In the genomic region with DNA sequence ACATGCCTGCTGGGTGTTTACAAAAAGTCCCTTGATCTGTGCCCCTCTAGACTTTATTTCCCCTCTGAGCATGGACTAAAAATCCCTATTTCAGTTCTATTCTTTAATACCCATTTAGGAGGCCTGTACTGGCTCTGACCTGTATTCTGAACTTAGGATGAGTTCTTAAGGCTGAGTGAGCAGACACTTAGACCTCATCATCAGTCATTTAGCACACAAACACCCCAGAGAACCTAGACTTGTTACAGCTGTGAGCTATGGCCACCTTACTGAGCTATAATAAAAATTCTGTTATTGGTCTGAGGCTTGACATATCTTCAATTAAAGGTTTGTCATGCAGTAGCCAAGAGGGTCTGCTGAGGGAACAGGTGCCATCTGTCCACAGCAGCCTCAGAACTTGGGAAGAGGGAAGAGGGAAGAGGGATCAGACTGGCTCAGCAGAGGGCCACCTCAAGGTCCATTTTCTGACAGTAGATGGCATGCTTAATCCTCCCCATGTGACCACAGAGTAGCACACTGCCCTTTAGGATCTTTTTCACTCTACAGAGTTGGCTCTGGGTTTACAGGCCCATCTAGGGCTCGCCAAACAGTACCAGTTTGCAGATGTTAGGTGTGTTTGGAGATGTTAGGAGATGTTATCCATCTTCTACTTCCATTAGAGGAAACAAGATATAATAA, we compare ENCODE assay signal across 16 cellular contexts. TPM values are rescaled to one million over a fixed set of nuclear protein-coding genes. Genes with fewer than 3 reads are reported as not detected.
DNase-seq lines count a peak whose midpoint lies in the region; ATAC-seq, FAIRE-seq and TF ChIP-seq lines count a peak whose summit lies in the region.
"Had no signal": no experiment of that assay in that cellular context is flagged by ENCODE, and none has a peak within 500 bp of the region (broad histone marks: within the 10 kb centered on the region; RNA-seq: fewer than 3 reads in every experiment).

No MANE protein-coding gene starts in this region.

- no peak for TF ChIP-seq EP300 in K562 (IDR thresholded peaks at IDR 0.05; ENCODE audit: low read length)

- no peak overlapping the region for H3K4me3 ChIP-seq in K562
- H3K4me3 ChIP-seq: lower lobe of right lung, vagina had no signal

- H3K9ac ChIP-seq in K562 (ENCODE audit: insufficient read depth in 1 of 2, low read depth in 2 of 2, low read length in 2 of 2), result no peak overlapping the region

- no peaks in the 10 kb centered on the region for H3K9me3 ChIP-seq in K562 (replicated peaks; ENCODE audit: control insufficient read depth, insufficient read depth, low read depth, low read length)
- H3K9me3 ChIP-seq: lower lobe of right lung, vagina had no signal

- in situ Hi-C loops in K562 (cut with MboI), result no loop called here

- no peak overlapping the region for H2AFZ ChIP-seq in K562 (ENCODE audit: low read depth, low read length)

- peak in 2 of 3 experiments; percentile 9 to 17; a peak in 2 of 6 replicates for TF ChIP-seq CTCF in K562 (IDR thresholded peaks at IDR 0.05 in 2 of 3, conservative IDR thresholded peaks at IDR 0.05 in 1 of 3; ENCODE audit: insufficient read depth in 2 of 3, low read depth in 1 of 3, low read length in 3 of 3)
- TF ChIP-seq CTCF in nephron progenitor cell (IDR thresholded peaks at IDR 0.05), result no peak
- TF ChIP-seq CTCF in CD14-positive monocyte (IDR thresholded peaks at IDR 0.05), result no peak

- CTCF ChIA-PET in K562 (lab: Yijun Ruan, JAX; ENCODE audit: low intra/inter-chr PET ratio), result no interaction called here

- intact Hi-C loops in K562 (cut with micrococcal nuclease) (no loop called here), CD14-positive monocyte (cut with micrococcal nuclease) (loop anchor here in 1 of 2 donors (10.0 kb wide), 1 partner anchor 140 kb away; no protein-coding TSS in a partner anchor)

- no peaks in the 10 kb centered on the region for H4K20me1 ChIP-seq in K562 (replicated peaks; ENCODE audit: control insufficient read depth, insufficient read depth, low read length)

- no peak for DNase-seq in T-helper 2 cell treated with Interferon-gamma antibody and Interleukin-4, amounts not matched to agents 5 μg/mL and 100 μg/mL, for 36 hours (ENCODE audit: low spot score)
- no peak for DNase-seq in T-helper 2 cell
- peak; percentile 7 for DNase-seq in HT-29 (ENCODE audit: low spot score)
- DNase-seq in K562 (ENCODE audit: extremely low read depth in 1 of 4, low spot score in 3 of 4), result no peak
- no peak for DNase-seq in nephron progenitor cell
- no peak for DNase-seq in CD14-positive monocyte (ENCODE audit: low spot score)
- DNase-seq: erythroblast, KG1, lower lobe of right lung, NCI-H1092, NCI-H82 had no signal

- no peaks in the 10 kb centered on the region for H3K9me1 ChIP-seq in K562 (ENCODE audit: control insufficient read depth, insufficient read depth, low read length)

- no peaks in the 10 kb centered on the region for H3K27me3 ChIP-seq in K562 (ENCODE audit: control insufficient read depth in 2 of 2, insufficient read depth in 2 of 2, low read length in 2 of 2)
- H3K27me3 ChIP-seq: vagina had no signal

- H3K4me3 Mint-ChIP-seq in T-helper 2 cell treated with Interferon-gamma antibody and Interleukin-4, amounts not matched to agents 5 μg/mL and 100 μg/mL, for 36 hours, result no peak overlapping the region
- H3K4me3 Mint-ChIP-seq in nephron progenitor cell, result no peak overlapping the region
- no peak overlapping the region for H3K4me3 Mint-ChIP-seq in CD14-positive monocyte
- H3K4me3 Mint-ChIP-seq: dendritic cell treated with granulocyte-macrophage colony-stimulating factor and Interleukin-4, amounts not matched to agents 40 ng/mL and 50 ng/mL, for 4 days; neural crest cell had no signal

- peak overlapping the region; percentile 37 for H3K27ac Mint-ChIP-seq in T-helper 2 cell treated with Interferon-gamma antibody and Interleukin-4, amounts not matched to agents 5 μg/mL and 100 μg/mL, for 36 hours
- H3K27ac Mint-ChIP-seq in nephron progenitor cell (peak overlapping the region; percentile 17), CD14-positive monocyte (peak overlapping the region in 3 of 7 donors; percentile 33 to 67 (median 63))
- H3K27ac Mint-ChIP-seq: dendritic cell treated with granulocyte-macrophage colony-stimulating factor and Interleukin-4, amounts not matched to agents 40 ng/mL and 50 ng/mL, for 4 days had no signal

- FAIRE-seq in K562 (lab: Jason Lieb, UNC), result no peak

- ATAC-seq in K562 (peak; percentile 64), GM19463 (IDR thresholded peaks at IDR 0.05; ENCODE audit: unreplicated experiment) (no peak), HG02885 (IDR thresholded peaks at IDR 0.05; ENCODE audit: poor library complexity, unreplicated experiment) (no peak)
- ATAC-seq: lower lobe of right lung had no signal

- BruUV-seq in K562 (replicated peaks; lab: Mats Ljungman, UMichigan), result no TSS peak

- no peaks in the 10 kb centered on the region for H3K79me2 ChIP-seq in K562 (ENCODE audit: control insufficient read depth, insufficient read depth, low read length)

- no peak overlapping the region for H3K4me2 ChIP-seq in K562 (ENCODE audit: insufficient read depth, low read length)

- peaks cover 26% of the 10 kb centered on the region for H3K4me1 Mint-ChIP-seq in T-helper 2 cell treated with Interferon-gamma antibody and Interleukin-4, amounts not matched to agents 5 μg/mL and 100 μg/mL, for 36 hours (ENCODE audit: low read depth)
- no peaks in the 10 kb centered on the region for H3K4me1 Mint-ChIP-seq in nephron progenitor cell
- peaks cover 37% of the 10 kb centered on the region for H3K4me1 Mint-ChIP-seq in CD14-positive monocyte
- H3K4me1 Mint-ChIP-seq: neural crest cell had no signal

- no peaks in the 10 kb centered on the region for H3K9me3 Mint-ChIP-seq in T-helper 2 cell treated with Interferon-gamma antibody and Interleukin-4, amounts not matched to agents 5 μg/mL and 100 μg/mL, for 36 hours
- H3K9me3 Mint-ChIP-seq in nephron progenitor cell (no peaks in the 10 kb centered on the region), CD14-positive monocyte (no peaks in the 10 kb centered on the region)
- H3K9me3 Mint-ChIP-seq: dendritic cell treated with granulocyte-macrophage colony-stimulating factor and Interleukin-4, amounts not matched to agents 40 ng/mL and 50 ng/mL, for 4 days; neural crest cell had no signal

- H3K36me3 Mint-ChIP-seq in T-helper 2 cell treated with Interferon-gamma antibody and Interleukin-4, amounts not matched to agents 5 μg/mL and 100 μg/mL, for 36 hours (ENCODE audit: low read depth), result peaks cover 23% of the 10 kb centered on the region
- peaks cover 5% of the 10 kb centered on the region for H3K36me3 Mint-ChIP-seq in nephron progenitor cell (ENCODE audit: low read depth)
- H3K36me3 Mint-ChIP-seq in CD14-positive monocyte, result peaks cover 53 to 62% of the 10 kb centered on the region in 2 donors

- 67% methylated on average over 1 of the region's 1 CpG for WGBS in K562 (ENCODE audit: insufficient coverage, low coverage, missing lambda C conversion rate)

- no peaks in the 10 kb centered on the region for H3K4me1 ChIP-seq in K562 (replicated peaks in 1 of 2; ENCODE audit: control insufficient read depth in 2 of 2, insufficient read depth in 2 of 2, low read length in 2 of 2)

- no peak for TF ChIP-seq RAD21 in K562 (CRISPR knock-in tag; conservative IDR thresholded peaks at IDR 0.05 in 1 of 2, IDR thresholded peaks at IDR 0.05 in 1 of 2)

- TF ChIP-seq POLR2A in K562 (conservative IDR thresholded peaks at IDR 0.05), result no peak

- peaks cover 26% of the 10 kb centered on the region; the same call in 2 of the 3 replicates for H3K36me3 ChIP-seq in K562 (ENCODE audit: control insufficient read depth, insufficient read depth, low read length)

- POLR2A ChIA-PET in K562 (lab: Yijun Ruan, JAX), result interaction anchor here (0.8 to 2.5 kb wide), 4 partner anchors 10 to 256 kb away, joined by 3 to 12 read pairs (median 4); no protein-coding TSS in a partner anchor

- no peak overlapping the region for H3K27ac ChIP-seq in K562 (ENCODE audit: extremely low read depth, low read depth, low read length)
- H3K27ac ChIP-seq: lower lobe of right lung, vagina had no signal

- H3K27me3 Mint-ChIP-seq in T-helper 2 cell treated with Interferon-gamma antibody and Interleukin-4, amounts not matched to agents 5 μg/mL and 100 μg/mL, for 36 hours (ENCODE audit: low read depth), result no peaks in the 10 kb centered on the region
- no peaks in the 10 kb centered on the region for H3K27me3 Mint-ChIP-seq in nephron progenitor cell (ENCODE audit: low read depth, poor library complexity)
- no peaks in the 10 kb centered on the region for H3K27me3 Mint-ChIP-seq in CD14-positive monocyte (ENCODE audit: low read depth in 3 of 3)
- H3K27me3 Mint-ChIP-seq: dendritic cell treated with granulocyte-macrophage colony-stimulating factor and Interleukin-4, amounts not matched to agents 40 ng/mL and 50 ng/mL, for 4 days had no signal

TF ChIP-seq in K562, 482 proteins besides CTCF, POLR2A, EP300 and RAD21 (continues in another document):
- TF ChIP-seq GTF2E2 (tag; IDR thresholded peaks at IDR 0.05) (no peak), MAFG (tag; conservative IDR thresholded peaks at IDR 0.05) (no peak)

RNA-seq across cellular contexts. Expression of gene RRM1, which starts 30.2 kb away (rescaled TPM):
- total RNA-seq in HT-29 (2014; rRNA removed; shearing (Covaris generic)), result 95.1 and 97.4 TPM in 2 replicates
- total RNA-seq in K562 (2011; cell fraction: chromatin; rRNA removed; ENCODE audit: low replicate concordance), result 108 and 123 TPM in 2 replicates
- 37.5 and 43.2 TPM in 2 replicates for total RNA-seq in K562 (2011; cell fraction: nucleolus; rRNA removed)
- 55.1 and 58.4 TPM in 2 replicates for total RNA-seq in K562 (2011; cell fraction: nucleoplasm; rRNA removed)
- 118 and 134 TPM in 2 replicates for total RNA-seq in K562 (2014; rRNA removed)
- 194 and 206 TPM in 2 replicates for total RNA-seq in K562 (2014; rRNA removed; fragmentation: Illumina TruSeq; extraction: Trizol)
- 156 and 163 TPM in 2 replicates for total RNA-seq in K562 (2015; rRNA removed; fragmentation: Illumina TruSeq; extraction: Trizol)
- total RNA-seq in K562 (2021), result 162 and 163 TPM in 2 replicates
- 174 and 202 TPM in 2 replicates for polyA plus RNA-seq in K562 (2011; rRNA removed)
- 113 and 123 TPM in 2 replicates for polyA plus RNA-seq in K562 (2011; cell fraction: cytosol; rRNA removed)
- polyA plus RNA-seq in K562 (2011; cell fraction: nucleus; rRNA removed), result 70.4 and 85.8 TPM in 2 replicates
- polyA plus RNA-seq in K562 (2012), result 137 and 156 TPM in 2 replicates
- polyA plus RNA-seq in K562 (2014; fragmentation: Illumina TruSeq; extraction: Trizol), result 142 and 178 TPM in 2 replicates
- 100 to 1,000 TPM; 154 to 270 TPM for polyA plus RNA-seq in K562 (2014; fragmentation: Nextera tagmentation; extraction: Ambion mirVana)
- 106 and 113 TPM in 2 replicates for polyA plus RNA-seq in K562 (2014; rRNA removed)
- 346 and 409 TPM in 2 replicates for polyA minus RNA-seq in K562 (2011; rRNA and poly(A)+ RNA removed)
- 125 and 151 TPM in 2 replicates for polyA minus RNA-seq in K562 (2011; cell fraction: cytosol; rRNA and poly(A)+ RNA removed)
- 39.0 and 62.2 TPM in 2 replicates for polyA minus RNA-seq in K562 (2011; cell fraction: nucleus; rRNA and poly(A)+ RNA removed)
- polyA plus RNA-seq in CD14-positive monocyte, result 10 to 100 TPM; 11.5 to 16.1 TPM

Comparison
In these comparisons a context has a peak if more than half of its experiments do, and no peak if none do; other contexts are left out.
1. CTCF ChIP-seq: peak in K562 (2 of 3); none in nephron progenitor cell (single experiment) and CD14-positive monocyte (single experiment).